Comparison of ENCODE assay signal across 22 cellular contexts in the genomic region with DNA sequence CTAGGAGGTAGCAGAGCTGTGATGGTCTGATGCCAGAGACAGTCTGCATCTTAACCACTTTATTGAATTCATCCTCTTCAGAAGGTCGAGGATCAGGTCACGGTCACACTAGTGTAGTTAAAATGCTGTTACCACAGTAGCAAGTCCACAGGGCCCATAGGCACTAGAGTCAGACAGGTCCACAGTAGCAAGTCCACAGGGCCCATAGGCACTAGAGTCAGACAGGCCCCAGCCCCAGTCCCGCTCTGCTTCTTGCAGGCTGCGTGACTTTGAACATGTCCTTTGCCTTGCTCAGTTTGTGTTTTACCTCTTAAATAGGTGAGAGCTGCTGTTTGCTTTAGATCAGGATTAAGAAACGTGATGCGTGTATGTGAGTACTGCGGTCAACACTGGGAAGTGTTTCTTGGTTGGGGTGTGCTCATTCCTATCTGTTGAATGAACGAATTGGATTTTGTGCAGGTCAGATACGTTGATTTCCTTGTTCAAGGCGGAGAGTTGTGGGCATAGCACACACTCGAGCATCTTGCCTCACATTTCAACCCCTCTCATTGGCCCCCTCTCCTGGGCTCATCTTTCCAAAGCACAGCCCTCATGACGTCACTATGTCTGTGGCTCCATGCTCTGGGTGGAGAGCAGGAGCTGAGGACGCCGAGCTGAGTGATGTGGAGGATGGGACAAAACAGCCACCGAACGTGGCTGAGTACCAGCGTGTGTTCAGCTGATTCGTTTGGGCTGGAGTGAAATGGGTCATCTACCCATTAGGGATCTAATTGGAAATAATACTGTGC.
"Had no signal": no experiment of that assay in that cellular context is flagged by ENCODE, and none has a peak within 500 bp of the region (broad histone marks: within the 10 kb centered on the region; RNA-seq: fewer than 3 reads in every experiment).

No MANE protein-coding gene starts in this region.

- H3K4me3 Mint-ChIP-seq: activated naive CD8-positive, alpha-beta T cell; naive thymus-derived CD4-positive, alpha-beta T cell; stimulated activated naive B cell treated with anti-CD40 and anti-IgM and Interleukin-4, amounts not matched to agents 10 μg/mL and 1 μg/mL and 100 μg/mL, for 72 hours; T-helper 2 cell treated with Interferon-gamma antibody and Interleukin-4, amounts not matched to agents 5 μg/mL and 100 μg/mL, for 36 hours had no signal

- H3K27me3 ChIP-seq: body of pancreas, colonic mucosa, foreskin keratinocyte, left lung, tibial artery, vagina had no signal

- ATAC-seq: body of pancreas; foreskin keratinocyte; left lung; mucosa of descending colon; naive thymus-derived CD4-positive, alpha-beta T cell; stimulated activated naive B cell treated with anti-CD40 and anti-IgM and Interleukin-4, amounts not matched to agents 10 μg/mL and 1 μg/mL and 100 μg/mL, for 72 hours had no signal

- H3K27ac Mint-ChIP-seq: activated naive CD8-positive, alpha-beta T cell; naive thymus-derived CD4-positive, alpha-beta T cell; stimulated activated naive B cell treated with anti-CD40 and anti-IgM and Interleukin-4, amounts not matched to agents 10 μg/mL and 1 μg/mL and 100 μg/mL, for 72 hours; T-helper 2 cell treated with Interferon-gamma antibody and Interleukin-4, amounts not matched to agents 5 μg/mL and 100 μg/mL, for 36 hours had no signal

- H3K9me3 Mint-ChIP-seq: naive thymus-derived CD4-positive, alpha-beta T cell; stimulated activated naive B cell treated with anti-CD40 and anti-IgM and Interleukin-4, amounts not matched to agents 10 μg/mL and 1 μg/mL and 100 μg/mL, for 72 hours; T-helper 2 cell treated with Interferon-gamma antibody and Interleukin-4, amounts not matched to agents 5 μg/mL and 100 μg/mL, for 36 hours had no signal

- H3K9me3 ChIP-seq: body of pancreas, colonic mucosa, left lung, mucosa of descending colon, tibial artery, vagina had no signal

- FAIRE-seq: islet of Langerhans had no signal

- DNase-seq: activated CD4-positive, alpha-beta T cell treated with anti-CD3 and anti-CD28 coated beads, Interleukin-2, amount 50 U/mL, for 1 hour; activated CD8-positive, alpha-beta memory T cell treated with anti-CD3 and anti-CD28 coated beads for 24 hours; activated gamma-delta T cell treated with Interleukin-2 at 50 U/mL for 16 hours; amygdala; body of pancreas; central memory CD4-positive, alpha-beta T cell; colonic mucosa; foreskin keratinocyte; left lung; mammary epithelial cell; mucosa of descending colon; naive thymus-derived CD4-positive, alpha-beta T cell; posterior cingulate gyrus; stimulated activated CD4-positive, alpha-beta T cell treated with anti-CD3 and anti-CD28 coated beads, Interleukin-15, amount 100 ng/mL, for 24 hours; stimulated activated CD4-positive, alpha-beta T cell treated with anti-CD3 and anti-CD28 coated beads, Interleukin-4, amount 100 ng/mL, for 1 hour; stimulated activated naive B cell treated with anti-CD40 and anti-IgM and Interleukin-4, amounts not matched to agents 10 μg/mL and 1 μg/mL and 100 μg/mL, for 72 hours; tibial artery had no signal

- H3K36me3 ChIP-seq: colonic mucosa, vagina had no signal

- H3K4me3 ChIP-seq: body of pancreas, colonic mucosa, left lung, mucosa of descending colon, skin epidermis, tibial artery, vagina had no signal

- H3K27me3 Mint-ChIP-seq: activated naive CD8-positive, alpha-beta T cell; naive thymus-derived CD4-positive, alpha-beta T cell; stimulated activated naive B cell treated with anti-CD40 and anti-IgM and Interleukin-4, amounts not matched to agents 10 μg/mL and 1 μg/mL and 100 μg/mL, for 72 hours had no signal

- H3K4me1 ChIP-seq: body of pancreas, colonic mucosa, foreskin keratinocyte, left lung, tibial artery, vagina had no signal

- H3K27ac ChIP-seq: body of pancreas, colonic mucosa, left lung, skin epidermis, tibial artery, vagina had no signal
